25 cellular contexts compared by ENCODE assay signal in genomic region chr4:185378264-185378663, GRCh38. TPM values are rescaled to one million over a fixed set of nuclear protein-coding genes. Genes with fewer than 3 reads are reported as not detected.
DNase-seq lines count a peak whose midpoint lies in the region; ATAC-seq, FAIRE-seq and TF ChIP-seq lines count a peak whose summit lies in the region.
"Had no signal": no experiment of that assay in that cellular context is flagged by ENCODE, and none has a peak within 500 bp of the region (broad histone marks: within the 10 kb centered on the region; RNA-seq: fewer than 3 reads in every experiment).

No MANE protein-coding gene starts in this region.

- H3K23ac ChIP-seq in H1 (ENCODE audit: insufficient read length), result no peak overlapping the region

- H4K8ac ChIP-seq in H1 (ENCODE audit: extremely low read depth, insufficient read depth, low read length), result no peak overlapping the region

- no peak for TF ChIP-seq RAD21 in H1 (IDR thresholded peaks at IDR 0.05 in 1 of 2, conservative IDR thresholded peaks at IDR 0.05 in 1 of 2; ENCODE audit: low read depth in 2 of 2, low read length in 2 of 2)

- TF ChIP-seq EP300 in H1 (IDR thresholded peaks at IDR 0.05; ENCODE audit: borderline replicate concordance in 1 of 2, low read depth in 2 of 2, low read length in 2 of 2), result no peak

- no peaks in the 10 kb centered on the region for H3K79me2 ChIP-seq in H1 (ENCODE audit: control insufficient read depth in 1 of 2, insufficient read depth in 2 of 2, low read length in 2 of 2)

- H3K4me1 Mint-ChIP-seq in osteocyte (ENCODE audit: unreplicated experiment) (no peaks in the 10 kb centered on the region), mesothelial cell of epicardium (no peaks in the 10 kb centered on the region)
- H3K4me1 Mint-ChIP-seq: CD14-positive monocyte; CD8-positive, alpha-beta memory T cell had no signal

- H3K9ac ChIP-seq in H1 (replicated peaks in 1 of 4; ENCODE audit: extremely low read depth in 1 of 4, low read depth in 3 of 4, low read length in 3 of 4), result no peak overlapping the region
- H3K9ac ChIP-seq: BLaER1 treated with 17β-estradiol and CSF1 and Interleukin-3, amounts not matched to agents 10 nM and 100 nM had no signal

- no peaks in the 10 kb centered on the region for H3K27me3 Mint-ChIP-seq in osteocyte (ENCODE audit: unreplicated experiment)
- no peaks in the 10 kb centered on the region for H3K27me3 Mint-ChIP-seq in mesothelial cell of epicardium (ENCODE audit: low read depth)
- H3K27me3 Mint-ChIP-seq: CD4-positive, alpha-beta T cell had no signal

- peak overlapping the region; percentile 61; the same call in 1 of the 2 replicates for H2BK12ac ChIP-seq in H1 (ENCODE audit: low read depth, low read length)

- no peak overlapping the region for H3K4me2 ChIP-seq in H1 (ENCODE audit: insufficient read depth in 1 of 2, low read depth in 2 of 2, low read length in 2 of 2)
- H3K4me2 ChIP-seq: A549; BLaER1 treated with 17β-estradiol and CSF1 and Interleukin-3, amounts not matched to agents 10 nM and 100 nM had no signal

- no peak overlapping the region for H3K18ac ChIP-seq in H1 (ENCODE audit: extremely low read depth, low read length)

- WGBS in H1 (ENCODE audit: extremely low coverage in 1 of 2, insufficient coverage in 1 of 2, insufficient read length in 1 of 2, insufficient replicate concordance in 2 of 2, low coverage in 1 of 2, low lambda C conversion rate in 2 of 2, missing lambda C conversion rate in 1 of 2), 2 experiments, result 91% methylated on average over 6 of the region's 6 CpGs; no CpG with 5 or more reads in 1 of the 2 experiments

- H3K4me3 Mint-ChIP-seq in osteocyte (ENCODE audit: unreplicated experiment) (no peak overlapping the region), mesothelial cell of epicardium (no peak overlapping the region)
- H3K4me3 Mint-ChIP-seq: CD14-positive monocyte; CD4-positive, alpha-beta T cell; CD8-positive, alpha-beta memory T cell had no signal

- no peak overlapping the region for H3K4ac ChIP-seq in H1 (replicated peaks; ENCODE audit: insufficient read length, low read depth, low read length)

- no peak overlapping the region for H2BK120ac ChIP-seq in H1 (replicated peaks; ENCODE audit: low read depth, low read length)

- H3K14ac ChIP-seq in H1 (ENCODE audit: insufficient read length), result no peak overlapping the region

- H3K27ac ChIP-seq in H1 (ENCODE audit: low read depth, low read length) (no peak overlapping the region), upper lobe of right lung (no peak overlapping the region)
- H3K27ac ChIP-seq: 22Rv1; A549; BLaER1 treated with 17β-estradiol and CSF1 and Interleukin-3, amounts not matched to agents 10 nM and 100 nM had no signal

- no peak overlapping the region for H2AFZ ChIP-seq in H1 (ENCODE audit: low read length)

- POLR2A ChIA-PET in H1 (lab: Charles Lee; ENCODE audit: partially characterized antibody), result no interaction called here

- peak overlapping the region; percentile 76; the same call in 1 of the 2 replicates for H2AK5ac ChIP-seq in H1 (ENCODE audit: low read depth, low read length)

- no peak overlapping the region for H2BK5ac ChIP-seq in H1 (ENCODE audit: low read depth, low read length)

- H3K79me1 ChIP-seq in H1 (ENCODE audit: low read depth, low read length), result no peaks in the 10 kb centered on the region

- H3K27ac Mint-ChIP-seq in osteocyte (ENCODE audit: unreplicated experiment) (no peak overlapping the region), mesothelial cell of epicardium (no peak overlapping the region)
- H3K27ac Mint-ChIP-seq: CD14-positive monocyte; CD4-positive, alpha-beta T cell; CD8-positive, alpha-beta memory T cell had no signal

- no peak overlapping the region for H3K56ac ChIP-seq in H1 (replicated peaks; ENCODE audit: insufficient read length, low read depth, low read length)

- TF ChIP-seq CTCF in H1 (IDR thresholded peaks at IDR 0.05; ENCODE audit: control extremely low read depth in 1 of 3, insufficient read depth in 1 of 3, low read depth in 1 of 3, low read length in 3 of 3), result no peak
- no peak for TF ChIP-seq CTCF in upper lobe of right lung (IDR thresholded peaks at IDR 0.05)
- no peak for TF ChIP-seq CTCF in osteocyte (IDR thresholded peaks at IDR 0.05)
- no peak for TF ChIP-seq CTCF in mesothelial cell of epicardium (IDR thresholded peaks at IDR 0.05; ENCODE audit: unreplicated experiment)

- CTCF ChIA-PET in H1 (lab: Charles Lee; ENCODE audit: partially characterized antibody), result interaction anchor here (1.2 kb wide), 1 partner anchor 660 kb away, joined by 3 read pairs; no protein-coding TSS in a partner anchor

- TF ChIP-seq POLR2A in GM12891 (IDR thresholded peaks at IDR 0.05; ENCODE audit: low read depth, low read length) (no peak), H1 (IDR thresholded peaks at IDR 0.05; ENCODE audit: control extremely low read depth in 1 of 2, low read depth in 2 of 2, low read length in 2 of 2) (no peak)

- H3K4me1 ChIP-seq in H1 (replicated peaks in 1 of 4; ENCODE audit: control insufficient read depth in 3 of 4, insufficient read depth in 4 of 4, low read length in 3 of 4), result peaks cover 0 to 4% (median 2%) of the 10 kb centered on the region in 4 experiments; a peak in 2 of 7 replicates
- peaks cover 6% of the 10 kb centered on the region for H3K4me1 ChIP-seq in upper lobe of right lung
- H3K4me1 ChIP-seq: A549, BE2C had no signal

- no peaks in the 10 kb centered on the region; the same call in 1 of the 2 replicates for H3K23me2 ChIP-seq in H1 (ENCODE audit: low read depth, low read length)

- peaks cover 42% of the 10 kb centered on the region for H3K36me3 Mint-ChIP-seq in osteocyte (ENCODE audit: unreplicated experiment)
- H3K36me3 Mint-ChIP-seq in mesothelial cell of epicardium, result peaks cover 7% of the 10 kb centered on the region
- H3K36me3 Mint-ChIP-seq: CD14-positive monocyte had no signal

- no peak overlapping the region for H2BK15ac ChIP-seq in H1 (ENCODE audit: low read length)

- peak; percentile 32 for ATAC-seq in upper lobe of right lung
- ATAC-seq: A549 had no signal

- intact Hi-C loops in upper lobe of right lung (cut with DNase I), result no loop called here

- H4K5ac ChIP-seq in H1 (ENCODE audit: insufficient read length, low read depth, low read length), result no peak overlapping the region

- H3K9me3 Mint-ChIP-seq in osteocyte (ENCODE audit: unreplicated experiment) (peaks cover 13% of the 10 kb centered on the region), mesothelial cell of epicardium (peaks cover 26% of the 10 kb centered on the region)

- H3K36me3 ChIP-seq in H1 (ENCODE audit: control insufficient read depth in 2 of 4, insufficient read depth in 4 of 4, low read length in 3 of 4) (peaks cover 0 to 4% (median 0%) of the 10 kb centered on the region in 4 experiments; a peak in 1 of 8 replicates), upper lobe of right lung (no peaks in the 10 kb centered on the region)
- H3K36me3 ChIP-seq: BE2C had no signal

- H3K4me3 ChIP-seq in H1 (ENCODE audit: extremely low read depth in 1 of 4, insufficient read depth in 2 of 4, low read depth in 3 of 4, low read length in 4 of 4), result no peak overlapping the region
- no peak overlapping the region for H3K4me3 ChIP-seq in upper lobe of right lung
- H3K4me3 ChIP-seq: A549; BLaER1 treated with 17β-estradiol and CSF1 and Interleukin-3, amounts not matched to agents 10 nM and 100 nM had no signal

- H3K27me3 ChIP-seq in H1 (replicated peaks in 1 of 4; ENCODE audit: control insufficient read depth in 3 of 4, extremely low read depth in 1 of 4, insufficient read depth in 3 of 4, low read length in 3 of 4), result no peaks in the 10 kb centered on the region
- H3K27me3 ChIP-seq in upper lobe of right lung, result no peaks in the 10 kb centered on the region
- H3K27me3 ChIP-seq: BE2C; BLaER1 treated with 17β-estradiol and CSF1 and Interleukin-3, amounts not matched to agents 10 nM and 100 nM had no signal

- FAIRE-seq in GM12891 (lab: Jason Lieb, UNC), result peak; percentile 45
- FAIRE-seq in HTR-8/SVneo (lab: Jason Lieb, UNC), result peak; percentile 33
- FAIRE-seq in H1 (lab: Jason Lieb, UNC), result no peak
- FAIRE-seq: A549, D721Med, GM18507 had no signal

- no peak overlapping the region for H2BK20ac ChIP-seq in H1 (ENCODE audit: low read length)

- H4K91ac ChIP-seq in H1 (replicated peaks; ENCODE audit: insufficient read length, low read length), result no peak overlapping the region

- H4K20me1 ChIP-seq in H1 (replicated peaks in 1 of 2; ENCODE audit: control insufficient read depth in 1 of 2, insufficient read depth in 2 of 2, low read length in 2 of 2), result no peaks in the 10 kb centered on the region
- H4K20me1 ChIP-seq: BLaER1 treated with 17β-estradiol and CSF1 and Interleukin-3, amounts not matched to agents 10 nM and 100 nM had no signal

- DNase-seq in GM12891 (ENCODE audit: insufficient read length, low spot score) (no peak), HTR-8/SVneo (ENCODE audit: insufficient read length, low spot score) (no peak), H1 (ENCODE audit: low read depth in 1 of 2, low spot score in 2 of 2) (no peak), upper lobe of right lung (no peak), nucleus accumbens (lab: John Stamatoyannopoulos, UW) (no peak), osteocyte (ENCODE audit: extremely low spot score, unreplicated experiment) (no peak), mesothelial cell of epicardium (ENCODE audit: low spot score in 2 of 2, unreplicated experiment in 2 of 2) (no peak)
- DNase-seq: ACHN; AML-193; BE2C; CD4-positive, alpha-beta T cell; CD8-positive, alpha-beta memory T cell; DMS 273 treated with DMSO at 0.1 percent for 48 hours; DMS79; EL; GDM1; GOT3; H7; HCEC 1CT had no signal

- H3K9me3 ChIP-seq in H1 (ENCODE audit: insufficient read depth in 2 of 2, low read depth in 1 of 2, low read length in 1 of 2), result peaks cover 0 to 7% of the 10 kb centered on the region in 2 experiments; a peak in 1 of 4 replicates
- no peaks in the 10 kb centered on the region for H3K9me3 ChIP-seq in upper lobe of right lung
- H3K9me3 ChIP-seq: A549, BE2C had no signal

RNA-seq across cellular contexts. Expression of gene LRP2BP, which starts 17.5 kb away (rescaled TPM):
- polyA plus RNA-seq in GM12891 (2012; ENCODE audit: low read depth, missing spikeins), result 3.1 TPM
- total RNA-seq in H1 (2021; fragmentation: NEBNext Ultra II Directional; extraction: Animal tissue kit (Norgen Biotek cat#: 25700)), result 0.30 and 0.40 TPM in 2 replicates
- polyA plus RNA-seq in H1 (2011; rRNA removed), result 0.06 and 0.12 TPM in 2 replicates
- polyA plus RNA-seq in H1 (2011; cell fraction: cytosol; rRNA removed), result 0.12 TPM
- polyA plus RNA-seq in H1 (2011; cell fraction: nucleus; rRNA removed), result 0.13 TPM
- polyA plus RNA-seq in H1 (2012, experiment 1 of 2), result 0.80 to 1.1 TPM (median 1.0 TPM) in 4 replicates
- 0.10 TPM for polyA plus RNA-seq in H1 (2012, experiment 2 of 2)
- polyA plus RNA-seq in H1 (2013, experiment 1 of 2), result 0.22 TPM
- polyA plus RNA-seq in H1 (2013, experiment 2 of 2), result 0.17 TPM
- polyA minus RNA-seq in H1 (2011; rRNA and poly(A)+ RNA removed), result 0.12 and 0.41 TPM in 2 replicates
- polyA minus RNA-seq in H1 (2011; cell fraction: cytosol; rRNA and poly(A)+ RNA removed), result not detected
- 1.00 TPM for polyA minus RNA-seq in H1 (2011; cell fraction: nucleus; rRNA and poly(A)+ RNA removed)
- 0.72 TPM for total RNA-seq in upper lobe of right lung
- total RNA-seq in osteocyte, result 0.31 and 0.59 TPM in 2 replicates
- 1.4 to 1.9 TPM (median 1.6 TPM) in 3 replicates for total RNA-seq in mesothelial cell of epicardium

RNA-seq across cellular contexts. Expression of gene ANKRD37, which starts 18.4 kb away (rescaled TPM):
- polyA plus RNA-seq in GM12891 (2012; ENCODE audit: low read depth, missing spikeins), result 183 TPM
- total RNA-seq in H1 (2021; fragmentation: NEBNext Ultra II Directional; extraction: Animal tissue kit (Norgen Biotek cat#: 25700)), result 2.8 TPM in 2 replicates
- 3.4 and 3.8 TPM in 2 replicates for polyA plus RNA-seq in H1 (2011; rRNA removed)
- polyA plus RNA-seq in H1 (2011; cell fraction: cytosol; rRNA removed), result 3.1 TPM
- polyA plus RNA-seq in H1 (2011; cell fraction: nucleus; rRNA removed), result 4.7 TPM
- polyA plus RNA-seq in H1 (2012, experiment 1 of 2), result 3.6 to 6.0 TPM (median 4.0 TPM) in 4 replicates
- polyA plus RNA-seq in H1 (2012, experiment 2 of 2), result 5.0 TPM
- polyA plus RNA-seq in H1 (2013, experiment 1 of 2), result 3.0 TPM
- 2.1 TPM for polyA plus RNA-seq in H1 (2013, experiment 2 of 2)
- 1.4 and 2.0 TPM in 2 replicates for polyA minus RNA-seq in H1 (2011; rRNA and poly(A)+ RNA removed)
- 3.3 TPM for polyA minus RNA-seq in H1 (2011; cell fraction: cytosol; rRNA and poly(A)+ RNA removed)
- 6.8 TPM for polyA minus RNA-seq in H1 (2011; cell fraction: nucleus; rRNA and poly(A)+ RNA removed)
- 7.7 TPM for total RNA-seq in upper lobe of right lung
- 4.2 and 5.3 TPM in 2 replicates for total RNA-seq in osteocyte
- 3.5 to 3.7 TPM (median 3.5 TPM) in 3 replicates for total RNA-seq in mesothelial cell of epicardium

RNA-seq across cellular contexts. Expression of gene UFSP2, which starts 47.5 kb away (rescaled TPM):
- 21.2 TPM for polyA plus RNA-seq in GM12891 (2012; ENCODE audit: low read depth, missing spikeins)
- total RNA-seq in H1 (2021; fragmentation: NEBNext Ultra II Directional; extraction: Animal tissue kit (Norgen Biotek cat#: 25700)), result 24.0 and 26.0 TPM in 2 replicates
- 15.7 and 22.9 TPM in 2 replicates for polyA plus RNA-seq in H1 (2011; rRNA removed)
- polyA plus RNA-seq in H1 (2011; cell fraction: cytosol; rRNA removed), result 28.6 TPM
- polyA plus RNA-seq in H1 (2011; cell fraction: nucleus; rRNA removed), result 8.4 TPM
- polyA plus RNA-seq in H1 (2012, experiment 1 of 2), result 30.8 to 43.4 TPM (median 31.2 TPM) in 4 replicates
- 4.5 TPM for polyA plus RNA-seq in H1 (2012, experiment 2 of 2)
- polyA plus RNA-seq in H1 (2013, experiment 1 of 2), result 17.6 TPM
- polyA plus RNA-seq in H1 (2013, experiment 2 of 2), result 18.5 TPM
- polyA minus RNA-seq in H1 (2011; rRNA and poly(A)+ RNA removed), result 23.2 and 34.1 TPM in 2 replicates
- polyA minus RNA-seq in H1 (2011; cell fraction: cytosol; rRNA and poly(A)+ RNA removed), result 23.7 TPM
- 26.7 TPM for polyA minus RNA-seq in H1 (2011; cell fraction: nucleus; rRNA and poly(A)+ RNA removed)
- total RNA-seq in upper lobe of right lung, result 36.8 TPM
- 26.5 and 28.6 TPM in 2 replicates for total RNA-seq in osteocyte
- 30.6 to 37.2 TPM (median 36.1 TPM) in 3 replicates for total RNA-seq in mesothelial cell of epicardium
